ENCODE assay signal across 7 cellular contexts in the genomic region with DNA sequence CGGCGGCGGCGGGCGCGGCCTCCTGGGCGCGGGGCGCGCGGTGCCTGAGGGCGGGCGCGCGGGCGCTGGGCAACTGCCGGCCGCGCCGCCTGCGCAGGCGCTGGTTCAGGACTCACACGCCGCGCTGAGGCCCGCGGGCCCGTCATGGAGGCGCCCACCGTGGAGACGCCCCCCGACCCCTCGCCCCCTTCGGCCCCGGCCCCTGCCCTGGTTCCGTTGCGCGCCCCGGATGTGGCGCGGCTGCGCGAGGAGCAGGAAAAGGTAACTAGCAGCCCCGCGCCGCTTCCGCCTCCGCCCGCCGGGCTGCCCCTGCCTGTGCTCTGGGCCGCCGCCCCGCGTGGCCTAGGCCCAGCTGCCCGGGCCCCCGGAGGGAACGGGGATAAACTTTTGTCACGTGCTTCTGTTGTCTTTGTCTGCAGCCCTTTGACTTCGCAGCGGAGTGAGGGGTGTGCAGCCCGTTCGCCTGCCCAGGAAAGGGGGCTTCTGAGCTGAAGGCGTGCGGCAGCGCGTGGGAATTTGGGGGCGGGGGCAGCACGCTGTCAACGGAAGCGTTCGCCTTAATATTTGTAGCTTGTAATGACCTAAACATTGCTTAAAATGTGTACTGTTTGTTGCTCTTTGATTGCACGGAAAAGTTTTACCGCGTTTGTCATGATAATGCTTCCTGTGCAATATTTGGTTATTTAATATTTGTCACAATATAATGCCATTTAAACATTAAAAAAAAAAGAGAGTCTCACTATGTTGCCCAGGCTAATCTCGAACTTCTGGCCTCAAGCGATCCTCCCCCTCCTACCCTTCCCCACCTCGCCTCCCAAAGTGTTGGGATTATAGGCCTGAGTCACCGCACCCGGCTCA. TPM values are rescaled to one million over a fixed set of nuclear protein-coding genes. Genes with fewer than 3 reads are reported as not detected.
DNase-seq lines count a peak whose midpoint lies in the region; ATAC-seq and TF ChIP-seq lines count a peak whose summit lies in the region.

No MANE protein-coding gene starts in this region.

- H3K27me3 ChIP-seq in mammary epithelial cell (ENCODE audit: insufficient read depth, low read length), result no peaks in the 10 kb centered on the region

- peak overlapping the region; percentile 92 for H3K4me2 ChIP-seq in mammary epithelial cell (ENCODE audit: insufficient read depth, low read depth, low read length)

- TF ChIP-seq CTCF in WI38 (IDR thresholded peaks at IDR 0.05; ENCODE audit: low read depth, low read length) (no peak), mammary epithelial cell (conservative IDR thresholded peaks at IDR 0.05 in 1 of 2, IDR thresholded peaks at IDR 0.05 in 1 of 2; ENCODE audit: extremely low read depth in 1 of 2, insufficient read depth in 1 of 2, low read depth in 1 of 2, low read length in 2 of 2) (no peak)

- H3K36me3 ChIP-seq in mammary epithelial cell (ENCODE audit: insufficient read depth, low read length), result no peaks in the 10 kb centered on the region

- H3K9ac ChIP-seq in mammary epithelial cell (ENCODE audit: insufficient read depth, low read length), result peak overlapping the region; percentile 80

- intact Hi-C loops in mammary epithelial cell (cut with micrococcal nuclease), result no loop called here

- H4K20me1 ChIP-seq in mammary epithelial cell (ENCODE audit: insufficient read depth, low read length), result peaks cover 6% of the 10 kb centered on the region

- in situ Hi-C loops in mammary epithelial cell (cut with MboI; ENCODE audit: low sequenced_read_pairs in 2 of 2), result no loop called here

- CTCF ChIA-PET in mammary epithelial cell (lab: Charles Lee; ENCODE audit: low non-redundant PET), result interaction anchor here (0.5 kb wide), 1 partner anchor 66 kb away, joined by 3 read pairs; no protein-coding TSS in a partner anchor

- H3K9me3 ChIP-seq in mammary epithelial cell (replicated peaks; ENCODE audit: insufficient read depth, low read length), result no peaks in the 10 kb centered on the region

- ATAC-seq in GM18517 (IDR thresholded peaks at IDR 0.05; ENCODE audit: unreplicated experiment) (peak; percentile 55), HG02763 (IDR thresholded peaks at IDR 0.05; ENCODE audit: unreplicated experiment) (peak; percentile 68)

- no TSS peak for BruUV-seq in mammary epithelial cell (replicated peaks; lab: Mats Ljungman, UMichigan)

- DNase-seq in NCI-H1930 (lab: John Stamatoyannopoulos, UW) (peak; percentile 49 to 75), mammary epithelial cell (peak; percentile 52), kidney tubule cell (ENCODE audit: low spot score) (peak; percentile 63)
- peak; percentile 72 for DNase-seq in stimulated activated CD4-positive, alpha-beta T cell treated with anti-CD3 and anti-CD28 coated beads, Interleukin-1b, Interleukin-23, amount 100 ng/mL, for 48 hours

- H2AFZ ChIP-seq in mammary epithelial cell (ENCODE audit: low read depth, low read length), result peak overlapping the region; percentile 84

- H3K4me1 ChIP-seq in mammary epithelial cell (ENCODE audit: insufficient read depth, low read length), result peaks cover 7% of the 10 kb centered on the region

- WGBS in mammary epithelial cell (ENCODE audit: low coverage, missing lambda C conversion rate), result 14% methylated on average over 13 of the region's 79 CpGs

- H3K4me3 ChIP-seq in WI38 (ENCODE audit: low read depth, low read length), result peak overlapping the region; percentile 87
- peak overlapping the region; percentile 95 to 99 (median 99) for H3K4me3 ChIP-seq in mammary epithelial cell (replicated peaks in 1 of 3; ENCODE audit: insufficient read depth in 1 of 3, low read depth in 2 of 3, low read length in 3 of 3)

- H3K27ac ChIP-seq in mammary epithelial cell (ENCODE audit: insufficient read depth, low read depth, low read length), result peak overlapping the region; percentile 60

- peaks cover 52% of the 10 kb centered on the region for H3K79me2 ChIP-seq in mammary epithelial cell (ENCODE audit: insufficient read depth, low read length)

- dilution Hi-C loops in mammary epithelial cell (cut with HindIII; ENCODE audit: low sequenced_read_pairs), result no loop called here

RNA-seq across cellular contexts. Expression of a gene that starts 0.6 kb away (rescaled TPM):
- 10 to 100 TPM; 59.3 to 61.2 TPM for total RNA-seq in mammary epithelial cell
- polyA plus RNA-seq in mammary epithelial cell, result 46.6 TPM
- polyA minus RNA-seq in mammary epithelial cell, result 118 TPM

Comparison
In these comparisons a context has a peak if more than half of its experiments do, and no peak if none do; other contexts are left out.
1. Peak in every context shown above with its lines: DNase-seq, ATAC-seq, H3K4me3 ChIP-seq and H3K27ac ChIP-seq.